In the genomic region with DNA sequence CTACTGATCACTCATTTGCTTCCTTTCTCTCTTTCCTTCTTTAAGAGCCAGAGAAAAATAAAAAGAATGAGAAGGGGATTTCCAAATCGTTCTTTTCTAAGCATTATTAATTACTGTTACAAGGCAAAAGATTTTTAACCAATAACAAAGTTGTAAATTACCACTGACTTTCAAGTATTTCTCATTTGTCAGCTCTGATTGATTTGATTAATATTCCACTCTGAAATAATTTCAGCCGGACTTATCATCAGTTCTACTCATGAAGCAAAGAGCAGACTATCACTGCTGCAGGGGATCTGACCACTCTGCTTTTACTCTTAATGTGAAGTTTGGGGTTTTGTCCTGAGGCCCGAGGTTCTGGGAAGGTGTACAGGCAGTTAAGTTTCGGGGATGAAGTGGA, we compare ENCODE assay signal across 22 cellular contexts. TPM values are rescaled to one million over a fixed set of nuclear protein-coding genes. Genes with fewer than 3 reads are reported as not detected.
DNase-seq lines count a peak whose midpoint lies in the region; ATAC-seq and TF ChIP-seq lines count a peak whose summit lies in the region.
"Had no signal": no experiment of that assay in that cellular context is flagged by ENCODE, and none has a peak within 500 bp of the region (broad histone marks: within the 10 kb centered on the region; RNA-seq: fewer than 3 reads in every experiment).

No MANE protein-coding gene starts in this region.

- H3K27me3 ChIP-seq in right cardiac atrium (ENCODE audit: control insufficient read depth, insufficient read depth): no peaks in the 10 kb centered on the region
- H3K27me3 ChIP-seq in psoas muscle (ENCODE audit: insufficient read depth in 3 of 3, low read length in 2 of 3): peaks cover 0 to 16% (median 4%) of the 10 kb centered on the region in 3 donors
- H3K27me3 ChIP-seq in vagina: no peaks in the 10 kb centered on the region

- DNase-seq in right cardiac atrium: no peak
- DNase-seq in Right ventricle myocardium superior: no peak
- peak; percentile 34 for DNase-seq in left kidney (ENCODE audit: low read depth, low spot score)
- DNase-seq in psoas muscle: no peak
- no peak for DNase-seq in vagina (ENCODE audit: extremely low spot score in 2 of 2)
- DNase-seq in germinal center (ENCODE audit: low spot score): no peak
- DNase-seq: activated CD4-positive, alpha-beta memory T cell treated with anti-CD3 and anti-CD28 coated beads, Interleukin-2, amount 10 ng/mL, durations not matched to agents 7 days and 5 days; activated T-cell treated with anti-CD3 and anti-CD28 coated beads, Interleukin-2, amount 50 U/mL, for 4 hours; CD8-positive, alpha-beta T cell; central memory CD4-positive, alpha-beta T cell; DND-41; endodermal cell; foreskin melanocyte; mesendoderm; NCI-H2107; NCI-H69; SW 1271 had no signal

- no peak for TF ChIP-seq POLR2A in vagina (IDR thresholded peaks at IDR 0.05)

- H3K4me1 ChIP-seq in right cardiac atrium (ENCODE audit: control insufficient read depth, insufficient read depth, low read length) (peaks cover 4% of the 10 kb centered on the region), psoas muscle (no peaks in the 10 kb centered on the region), vagina (peaks cover 40% of the 10 kb centered on the region)

- H3K4me3 ChIP-seq in right cardiac atrium (ENCODE audit: low read length): no peak overlapping the region
- H3K4me3 ChIP-seq in psoas muscle: no peak overlapping the region
- H3K4me3 ChIP-seq in vagina: no peak overlapping the region

- H3K9me3 ChIP-seq in right cardiac atrium (ENCODE audit: control insufficient read depth, low read length) (no peaks in the 10 kb centered on the region), psoas muscle (no peaks in the 10 kb centered on the region), vagina (no peaks in the 10 kb centered on the region)

- intact Hi-C loops in right cardiac atrium (cut with DNase I) (loop anchor here in 2 of 4 donors (10.0 kb wide), 2 partner anchors 234 to 884 kb away; no protein-coding TSS in a partner anchor), Right ventricle myocardium superior (cut with DNase I) (loop anchor here (10.0 kb wide), 1 partner anchor 234 kb away; no protein-coding TSS in a partner anchor), psoas muscle (cut with DNase I) (loop anchor here (10.0 kb wide), 3 partner anchors 354 to 1404 kb away; no protein-coding TSS in a partner anchor), vagina (cut with DNase I) (loop anchor here (5.0 kb wide), 1 partner anchor 1607 kb away; no protein-coding TSS in a partner anchor)

- TF ChIP-seq CTCF in psoas muscle (IDR thresholded peaks at IDR 0.05) (no peak), vagina (IDR thresholded peaks at IDR 0.05) (no peak)

- no peak for ATAC-seq in right cardiac atrium
- no peak for ATAC-seq in Right ventricle myocardium superior (ENCODE audit: poor library complexity)
- ATAC-seq in psoas muscle: no peak
- no peak for ATAC-seq in SK-N-SH treated with all-trans-retinoic acid at 6 μM for 48 hours
- no peak for ATAC-seq in GM18511 (IDR thresholded peaks at IDR 0.05; ENCODE audit: unreplicated experiment)
- ATAC-seq: activated naive CD4-positive, alpha-beta T cell treated with anti-CD3 and anti-CD28 coated beads, Interleukin-2, amount 50 U/mL, for 72 hours; activated T-cell treated with anti-CD3 and anti-CD28 coated beads, Interleukin-2, amount 50 U/mL, for 4 hours; CD8-positive, alpha-beta T cell; stimulated activated effector memory CD8-positive, alpha-beta T cell treated with anti-CD3 and anti-CD28 coated beads, Interleukin-12 subunit alpha, Interleukin-12 subunit beta, amount 100 ng/mL, for 72 hours had no signal

- 44% methylated on average over 4 of the region's 4 CpGs for WGBS in right cardiac atrium
- 62 to 76% (median 74%) methylated on average over 4 of the region's 4 CpGs for WGBS in psoas muscle, 3 donors

- H3K36me3 ChIP-seq in psoas muscle (ENCODE audit: insufficient read depth in 1 of 2, low read depth in 1 of 2): no peaks in the 10 kb centered on the region
- no peaks in the 10 kb centered on the region for H3K36me3 ChIP-seq in vagina

- H3K27ac ChIP-seq in right cardiac atrium (ENCODE audit: low read length) (peak overlapping the region; percentile 40), psoas muscle (peak overlapping the region; percentile 5), vagina (peak overlapping the region; percentile 99)

TF ChIP-seq in SK-N-SH treated with all-trans-retinoic acid at 6 μM for 48 hours, 23 proteins besides CTCF, POLR2A, EP300 and RAD21:
- TF ChIP-seq, protein P1, sequence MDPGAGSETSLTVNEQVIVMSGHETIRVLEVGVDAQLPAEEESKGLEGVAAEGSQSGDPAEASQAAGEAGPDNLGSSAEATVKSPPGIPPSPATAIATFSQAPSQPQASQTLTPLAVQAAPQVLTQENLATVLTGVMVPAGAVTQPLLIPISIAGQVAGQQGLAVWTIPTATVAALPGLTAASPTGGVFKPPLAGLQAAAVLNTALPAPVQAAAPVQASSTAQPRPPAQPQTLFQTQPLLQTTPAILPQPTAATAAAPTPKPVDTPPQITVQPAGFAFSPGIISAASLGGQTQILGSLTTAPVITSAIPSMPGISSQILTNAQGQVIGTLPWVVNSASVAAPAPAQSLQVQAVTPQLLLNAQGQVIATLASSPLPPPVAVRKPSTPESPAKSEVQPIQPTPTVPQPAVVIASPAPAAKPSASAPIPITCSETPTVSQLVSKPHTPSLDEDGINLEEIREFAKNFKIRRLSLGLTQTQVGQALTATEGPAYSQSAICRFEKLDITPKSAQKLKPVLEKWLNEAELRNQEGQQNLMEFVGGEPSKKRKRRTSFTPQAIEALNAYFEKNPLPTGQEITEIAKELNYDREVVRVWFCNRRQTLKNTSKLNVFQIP (CRISPR knock-in tag; IDR thresholded peaks at IDR 0.05; ENCODE audit: borderline replicate concordance, low read depth): no peak
- no peak for TF ChIP-seq ZFP3 (CRISPR knock-in tag; IDR thresholded peaks at IDR 0.05)
- TF ChIP-seq, protein P2, sequence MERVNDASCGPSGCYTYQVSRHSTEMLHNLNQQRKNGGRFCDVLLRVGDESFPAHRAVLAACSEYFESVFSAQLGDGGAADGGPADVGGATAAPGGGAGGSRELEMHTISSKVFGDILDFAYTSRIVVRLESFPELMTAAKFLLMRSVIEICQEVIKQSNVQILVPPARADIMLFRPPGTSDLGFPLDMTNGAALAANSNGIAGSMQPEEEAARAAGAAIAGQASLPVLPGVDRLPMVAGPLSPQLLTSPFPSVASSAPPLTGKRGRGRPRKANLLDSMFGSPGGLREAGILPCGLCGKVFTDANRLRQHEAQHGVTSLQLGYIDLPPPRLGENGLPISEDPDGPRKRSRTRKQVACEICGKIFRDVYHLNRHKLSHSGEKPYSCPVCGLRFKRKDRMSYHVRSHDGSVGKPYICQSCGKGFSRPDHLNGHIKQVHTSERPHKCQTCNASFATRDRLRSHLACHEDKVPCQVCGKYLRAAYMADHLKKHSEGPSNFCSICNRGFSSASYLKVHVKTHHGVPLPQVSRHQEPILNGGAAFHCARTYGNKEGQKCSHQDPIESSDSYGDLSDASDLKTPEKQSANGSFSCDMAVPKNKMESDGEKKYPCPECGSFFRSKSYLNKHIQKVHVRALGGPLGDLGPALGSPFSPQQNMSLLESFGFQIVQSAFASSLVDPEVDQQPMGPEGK (CRISPR knock-in tag; IDR thresholded peaks at IDR 0.05; ENCODE audit: borderline replicate concordance): no peak
- no peak for TF ChIP-seq ZC3H10 (CRISPR knock-in tag; IDR thresholded peaks at IDR 0.05)
- TF ChIP-seq ESRRG (CRISPR knock-in tag; IDR thresholded peaks at IDR 0.05): no peak
- no peak for TF ChIP-seq ARNTL (CRISPR knock-in tag; IDR thresholded peaks at IDR 0.05; ENCODE audit: borderline replicate concordance, low read depth)
- no peak for TF ChIP-seq TOX (CRISPR knock-in tag; IDR thresholded peaks at IDR 0.05; ENCODE audit: borderline replicate concordance)
- no peak for TF ChIP-seq SNAI2 (CRISPR knock-in tag; IDR thresholded peaks at IDR 0.05)
- TF ChIP-seq GLIS3 (CRISPR knock-in tag; IDR thresholded peaks at IDR 0.05): no peak
- no peak for TF ChIP-seq ZNF8 (CRISPR knock-in tag; IDR thresholded peaks at IDR 0.05)
- no peak for TF ChIP-seq OSR1 (CRISPR knock-in tag; IDR thresholded peaks at IDR 0.05)
- TF ChIP-seq RARB (CRISPR knock-in tag; IDR thresholded peaks at IDR 0.05): no peak
- no peak for TF ChIP-seq ISL1 (CRISPR knock-in tag; IDR thresholded peaks at IDR 0.05)
- TF ChIP-seq ZNF565 (CRISPR knock-in tag; conservative IDR thresholded peaks at IDR 0.05; ENCODE audit: low read depth): no peak
- TF ChIP-seq TCF4 (CRISPR knock-in tag; IDR thresholded peaks at IDR 0.05; ENCODE audit: borderline replicate concordance): no peak
- TF ChIP-seq, protein P3, sequence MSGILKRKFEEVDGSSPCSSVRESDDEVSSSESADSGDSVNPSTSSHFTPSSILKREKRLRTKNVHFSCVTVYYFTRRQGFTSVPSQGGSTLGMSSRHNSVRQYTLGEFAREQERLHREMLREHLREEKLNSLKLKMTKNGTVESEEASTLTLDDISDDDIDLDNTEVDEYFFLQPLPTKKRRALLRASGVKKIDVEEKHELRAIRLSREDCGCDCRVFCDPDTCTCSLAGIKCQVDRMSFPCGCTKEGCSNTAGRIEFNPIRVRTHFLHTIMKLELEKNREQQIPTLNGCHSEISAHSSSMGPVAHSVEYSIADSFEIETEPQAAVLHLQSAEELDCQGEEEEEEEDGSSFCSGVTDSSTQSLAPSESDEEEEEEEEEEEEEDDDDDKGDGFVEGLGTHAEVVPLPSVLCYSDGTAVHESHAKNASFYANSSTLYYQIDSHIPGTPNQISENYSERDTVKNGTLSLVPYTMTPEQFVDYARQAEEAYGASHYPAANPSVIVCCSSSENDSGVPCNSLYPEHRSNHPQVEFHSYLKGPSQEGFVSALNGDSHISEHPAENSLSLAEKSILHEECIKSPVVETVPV (CRISPR knock-in tag; IDR thresholded peaks at IDR 0.05): no peak
- TF ChIP-seq ZFP30 (CRISPR knock-in tag; IDR thresholded peaks at IDR 0.05): no peak
- no peak for TF ChIP-seq CSDC2 (CRISPR knock-in tag; IDR thresholded peaks at IDR 0.05)
- TF ChIP-seq BACH2 (CRISPR knock-in tag; IDR thresholded peaks at IDR 0.05; ENCODE audit: borderline replicate concordance): no peak
- TF ChIP-seq ZNF70 (CRISPR knock-in tag; IDR thresholded peaks at IDR 0.05): no peak

RNA-seq across cellular contexts. Expression of a gene that starts 19.8 kb away (rescaled TPM):
- total RNA-seq in right cardiac atrium: 10 to 100 TPM; 44.3 to 68.6 (median 54.8) TPM
- polyA plus RNA-seq in right cardiac atrium: 43.0 TPM
- total RNA-seq in Right ventricle myocardium superior: 11.0 TPM
- 10 to 100 TPM; 14.5 to 17.1 (median 15.7) TPM for total RNA-seq in psoas muscle
- polyA plus RNA-seq in psoas muscle: 10 to 100 TPM; 10.3 to 20.1 (median 11.3) TPM
- 39.8 TPM for total RNA-seq in vagina
- total RNA-seq: activated CD4-positive, alpha-beta memory T cell treated with anti-CD3 and anti-CD28 coated beads, Interleukin-2, amount 10 ng/mL, durations not matched to agents 7 days and 5 days; activated naive CD4-positive, alpha-beta T cell treated with anti-CD3 and anti-CD28 coated beads, Interleukin-2, amount 50 U/mL, for 72 hours; CD8-positive, alpha-beta T cell had no signal
- polyA plus RNA-seq: IgD-negative memory B cell had no signal

Comparison
In these comparisons a context has a peak if more than half of its experiments do, and no peak if none do; other contexts are left out.
1. H3K27ac ChIP-seq: peak in every context shown above with its lines; median percentile 99 in vagina; 40 in right cardiac atrium; 5 in psoas muscle.